Comparison of ENCODE assay signal across 1 cellular context in genomic region chr17:76271669-76272540, GRCh38.
TF ChIP-seq lines count a peak whose summit lies in the region.

No MANE protein-coding gene starts in this region.

TF ChIP-seq in K562, 482 proteins besides CTCF, POLR2A, EP300 and RAD21 (continued from another document and continues in another):
- TF ChIP-seq ZNF77 (CRISPR knock-in tag; IDR thresholded peaks at IDR 0.05) (no peak), E2F5 (CRISPR knock-in tag; IDR thresholded peaks at IDR 0.05) (no peak), ZNF431 (CRISPR knock-in tag; IDR thresholded peaks at IDR 0.05) (no peak), VEZF1 (CRISPR knock-in tag; IDR thresholded peaks at IDR 0.05) (peak; percentile 9; the same call in 1 of the 2 replicates), ZNF518B (CRISPR knock-in tag; IDR thresholded peaks at IDR 0.05) (no peak), ZBTB33 (CRISPR knock-in tag; IDR thresholded peaks at IDR 0.05) (peak; percentile 95), EHMT2 (IDR thresholded peaks at IDR 0.05) (no peak), SUPT5H (IDR thresholded peaks at IDR 0.05) (peak; percentile 70), CBFB (CRISPR knock-in tag; IDR thresholded peaks at IDR 0.05) (no peak), ZNF347 (CRISPR knock-in tag; IDR thresholded peaks at IDR 0.05; ENCODE audit: low read depth) (no peak), RFX1 (IDR thresholded peaks at IDR 0.05) (no peak), NR4A1 (CRISPR knock-in tag; IDR thresholded peaks at IDR 0.05) (no peak), NR4A1 (tag; IDR thresholded peaks at IDR 0.05) (no peak), SIX5 (IDR thresholded peaks at IDR 0.05; ENCODE audit: borderline replicate concordance in 1 of 2, insufficient read depth in 1 of 2, low read depth in 1 of 2, low read length in 2 of 2) (no peak), NKRF (IDR thresholded peaks at IDR 0.05; ENCODE audit: borderline replicate concordance) (no peak), ZC3H4 (CRISPR knock-in tag; IDR thresholded peaks at IDR 0.05; ENCODE audit: borderline replicate concordance) (0 out of 2 replicates have a peak, but pooled peaks have one; percentile 9), PURB (CRISPR knock-in tag; IDR thresholded peaks at IDR 0.05; ENCODE audit: low read depth) (no peak), NR2F6 (CRISPR knock-in tag; IDR thresholded peaks at IDR 0.05) (no peak), NCOA2 (IDR thresholded peaks at IDR 0.05; ENCODE audit: partially characterized antibody in 2 of 2) (no peak), RFX5 (IDR thresholded peaks at IDR 0.05; ENCODE audit: low read depth, low read length) (no peak), ZNF174 (CRISPR knock-in tag; IDR thresholded peaks at IDR 0.05) (no peak), FOXM1 (IDR thresholded peaks at IDR 0.05; ENCODE audit: low read depth) (no peak), FOXM1 (CRISPR knock-in tag; IDR thresholded peaks at IDR 0.05; ENCODE audit: low read depth) (no peak), TAF9B (IDR thresholded peaks at IDR 0.05; ENCODE audit: partially characterized antibody) (no peak), GTF2E2 (tag; IDR thresholded peaks at IDR 0.05) (no peak), MAX (CRISPR knock-in tag; IDR thresholded peaks at IDR 0.05) (peak; percentile 15; the same call in 1 of the 2 replicates), ARID3B (CRISPR knock-in tag; IDR thresholded peaks at IDR 0.05; ENCODE audit: borderline replicate concordance) (no peak), TSHZ1 (CRISPR knock-in tag; IDR thresholded peaks at IDR 0.05) (no peak), MLX (CRISPR knock-in tag; conservative IDR thresholded peaks at IDR 0.05) (0 out of 4 replicates have a peak, but pooled peaks of 1 of the 2 experiments have one; percentile 5), PRMT5 (CRISPR knock-in tag; IDR thresholded peaks at IDR 0.05) (no peak), MEF2A (IDR thresholded peaks at IDR 0.05; ENCODE audit: control insufficient read depth, low read depth, low read length) (no peak), TOE1 (IDR thresholded peaks at IDR 0.05; ENCODE audit: borderline replicate concordance) (no peak), TOE1 (CRISPR knock-in tag; IDR thresholded peaks at IDR 0.05; ENCODE audit: borderline replicate concordance, low read depth) (no peak), MCM5 (IDR thresholded peaks at IDR 0.05; ENCODE audit: low read depth) (no peak), THRB (CRISPR knock-in tag; conservative IDR thresholded peaks at IDR 0.05) (peak; percentile 88), POLR2B (IDR thresholded peaks at IDR 0.05; ENCODE audit: low read depth, partially characterized antibody) (peak; percentile 84), IRF1 (CRISPR knock-in tag; IDR thresholded peaks at IDR 0.05; ENCODE audit: borderline replicate concordance) (no peak), CREB5 (CRISPR knock-in tag; IDR thresholded peaks at IDR 0.05) (no peak), HNRNPL (IDR thresholded peaks at IDR 0.05; ENCODE audit: low read depth, low read length) (no peak)
